22 cellular contexts compared by ENCODE assay signal in genomic region chr1:17434591-17434990, GRCh38. TPM values are rescaled to one million over a fixed set of nuclear protein-coding genes. Genes with fewer than 3 reads are reported as not detected.
DNase-seq lines count a peak whose midpoint lies in the region; ATAC-seq, FAIRE-seq and TF ChIP-seq lines count a peak whose summit lies in the region.
"Had no signal": no experiment of that assay in that cellular context is flagged by ENCODE, and none has a peak within 500 bp of the region (broad histone marks: within the 10 kb centered on the region; RNA-seq: fewer than 3 reads in every experiment).

No MANE protein-coding gene starts in this region.

- no peak overlapping the region for H3K4me3 Mint-ChIP-seq in CD8-positive, alpha-beta T cell
- peak overlapping the region; percentile 89 for H3K4me3 Mint-ChIP-seq in neural crest cell
- H3K4me3 Mint-ChIP-seq: activated CD4-positive, alpha-beta memory T cell treated with anti-CD3 and anti-CD28 coated beads, Interleukin-2, amount 10 ng/mL, durations not matched to agents 7 days and 5 days had no signal

- RAD21 ChIA-PET in GM12878 (lab: Charles Lee; ENCODE audit: unreplicated experiment) = no interaction called here

- H3K27me3 Mint-ChIP-seq in CD8-positive, alpha-beta T cell (ENCODE audit: low read depth) = no peaks in the 10 kb centered on the region
- peaks cover 10% of the 10 kb centered on the region for H3K27me3 Mint-ChIP-seq in neural crest cell (ENCODE audit: low read depth)
- H3K27me3 Mint-ChIP-seq: activated CD4-positive, alpha-beta memory T cell treated with anti-CD3 and anti-CD28 coated beads, Interleukin-2, amount 10 ng/mL, durations not matched to agents 7 days and 5 days had no signal

- H3K79me2 ChIP-seq in GM12878 (ENCODE audit: control insufficient read depth, insufficient read depth, low read length) = peaks cover 83% of the 10 kb centered on the region

- no peak for FAIRE-seq in GM12878 (lab: Jason Lieb, UNC)
- FAIRE-seq: GM18507, islet of Langerhans, TTC549 had no signal

- no peak for TF ChIP-seq CTCF in CD8-positive, alpha-beta T cell (IDR thresholded peaks at IDR 0.05)
- TF ChIP-seq CTCF in GM12878 (IDR thresholded peaks at IDR 0.05 in 2 of 3, conservative IDR thresholded peaks at IDR 0.05 in 1 of 3; ENCODE audit: control insufficient read depth in 2 of 3, extremely low read depth in 1 of 3, insufficient read depth in 1 of 3, low read depth in 3 of 3, low read length in 3 of 3) (no peak), neural crest cell (conservative IDR thresholded peaks at IDR 0.05) (no peak)

- peaks cover 44% of the 10 kb centered on the region for H3K36me3 Mint-ChIP-seq in CD8-positive, alpha-beta T cell
- H3K36me3 Mint-ChIP-seq in neural crest cell (ENCODE audit: low read depth) = peaks cover 13% of the 10 kb centered on the region

- POLR2A ChIA-PET in CD8-positive, alpha-beta T cell (lab: Charles Lee) = no interaction called here
- POLR2A ChIA-PET in GM12878 (lab: Charles Lee) = no interaction called here

- CTCF ChIA-PET in CD8-positive, alpha-beta T cell (lab: Charles Lee) = no interaction called here
- CTCF ChIA-PET in GM12878 (lab: Yijun Ruan, JAX) = no interaction called here

- peaks cover 42% of the 10 kb centered on the region for H3K4me1 ChIP-seq in CD8-positive, alpha-beta T cell (ENCODE audit: insufficient read depth, low read length)
- H3K4me1 ChIP-seq in HUES64 (ENCODE audit: insufficient read depth, low read length) (peaks cover 47% of the 10 kb centered on the region), GM12878 (ENCODE audit: control insufficient read depth, insufficient read depth, low read length) (peaks cover 24% of the 10 kb centered on the region)

- no peak overlapping the region for H2AFZ ChIP-seq in GM12878 (ENCODE audit: control insufficient read depth, low read depth, low read length)

- H3K9ac ChIP-seq in HUES64 (ENCODE audit: low read depth, low read length) (peak overlapping the region; percentile 21; the same call in 1 of the 2 replicates), GM12878 (ENCODE audit: control insufficient read depth, insufficient read depth, low read length) (no peak overlapping the region)

- TF ChIP-seq POLR2A in GM12878 (IDR thresholded peaks at IDR 0.05; ENCODE audit: low read depth, low read length) = no peak

- intact Hi-C loops in CD8-positive, alpha-beta T cell (cut with DNase I, micrococcal nuclease) = loop anchor here (10.0 kb wide), 3 partner anchors 520 to 1820 kb away; partner anchors contain the start of genes DDI2 (in 1 of the 2) and SZRD1 (in 1 of the 2)
- intact Hi-C loops in GM12878 (cut with micrococcal nuclease; ENCODE audit: unreplicated experiment) = no loop called here

- H3K27ac ChIP-seq in CD8-positive, alpha-beta T cell (ENCODE audit: low read depth, low read length) = no peak overlapping the region
- H3K27ac ChIP-seq in HUES64 (ENCODE audit: low read depth, low read length) (peak overlapping the region; percentile 82), GM12878 (ENCODE audit: control insufficient read depth, insufficient read depth) (no peak overlapping the region)
- H3K27ac ChIP-seq: colonic mucosa, gastroesophageal sphincter, right lobe of liver, thoracic aorta had no signal

- no TSS peak for BruUV-seq in GM12878 (replicated peaks; lab: Mats Ljungman, UMichigan)

- H3K36me3 ChIP-seq in CD8-positive, alpha-beta T cell (ENCODE audit: insufficient read depth, low read length) = peaks cover 6% of the 10 kb centered on the region
- H3K36me3 ChIP-seq in HUES64 (ENCODE audit: insufficient read depth, low read length) = peaks cover 63% of the 10 kb centered on the region
- H3K36me3 ChIP-seq in GM12878 (ENCODE audit: control insufficient read depth in 2 of 2, insufficient read depth in 2 of 2, low read length in 1 of 2) = peaks cover 9 to 15% of the 10 kb centered on the region in 2 experiments; a peak in 3 of 4 replicates
- H3K36me3 ChIP-seq: colonic mucosa, right lobe of liver, thoracic aorta had no signal

- no peak for TF ChIP-seq EP300 in GM12878 (IDR thresholded peaks at IDR 0.05; ENCODE audit: borderline replicate concordance in 1 of 2, control insufficient read depth in 1 of 2, low read depth in 2 of 2, low read length in 2 of 2)

- no peak for DNase-seq in CD8-positive, alpha-beta T cell
- DNase-seq in GM12878 (ENCODE audit: low read depth, low spot score) = no peak
- DNase-seq in neural crest cell (ENCODE audit: low read depth, low spot score) = no peak
- no peak for DNase-seq in RKO (ENCODE audit: low spot score)
- no peak for DNase-seq in NCI-H526 treated with DMSO at 0.1 percent for 48 hours (lab: John Stamatoyannopoulos, UW)
- DNase-seq: activated CD4-positive, alpha-beta memory T cell treated with anti-CD3 and anti-CD28 coated beads, Interleukin-2, amount 10 ng/mL, durations not matched to agents 7 days and 5 days; activated effector memory CD4-positive, alpha-beta T cell treated with Interleukin-2 at 50 U/mL for 16 hours; AML-193; colonic mucosa; DMS53; NCI-H2081 treated with DMSO at 0.1 percent for 48 hours; NCI-H774; right lobe of liver had no signal

- 62% methylated on average over 9 of the region's 9 CpGs for WGBS in HUES64
- 50% methylated on average over 9 of the region's 9 CpGs for WGBS in GM12878 (ENCODE audit: insufficient coverage, insufficient replicate concordance, low lambda C conversion rate, missing lambda C conversion rate)

- H4K20me1 ChIP-seq in GM12878 (ENCODE audit: control insufficient read depth, insufficient read depth) = peaks cover 5% of the 10 kb centered on the region; the same call in 1 of the 2 replicates

- H3K4me3 ChIP-seq in CD8-positive, alpha-beta T cell (ENCODE audit: low read depth, low read length) = no peak overlapping the region
- H3K4me3 ChIP-seq in HUES64 (ENCODE audit: low read length) (peak overlapping the region; percentile 18), GM12878 (0 out of 2 replicates have a peak overlapping the region, but pooled peaks have one; percentile 11)
- H3K4me3 ChIP-seq: colonic mucosa, gastroesophageal sphincter, right lobe of liver, thoracic aorta had no signal

- SMC1A ChIA-PET in GM12878 (lab: Charles Lee; ENCODE audit: uncharacterized antibody, unreplicated experiment) = no interaction called here

- peak overlapping the region; percentile 57 for H3K27ac Mint-ChIP-seq in CD8-positive, alpha-beta T cell
- H3K27ac Mint-ChIP-seq in neural crest cell (ENCODE audit: unreplicated experiment) = no peak overlapping the region

- no peak for TF ChIP-seq RAD21 in GM12878 (IDR thresholded peaks at IDR 0.05; ENCODE audit: insufficient read depth, low read depth, low read length)

- no peak for ATAC-seq in CD8-positive, alpha-beta T cell
- ATAC-seq in GM12878 = no peak
- ATAC-seq in GM21526 (IDR thresholded peaks at IDR 0.05; ENCODE audit: low FRiP score, unreplicated experiment) = no peak
- ATAC-seq: gastroesophageal sphincter, Panc1, right lobe of liver, SK-N-SH treated with all-trans-retinoic acid at 6 μM for 48 hours had no signal

- H3K4me2 ChIP-seq in GM12878 (ENCODE audit: control insufficient read depth, insufficient read depth) = peak overlapping the region; percentile 28

- peaks cover 55% of the 10 kb centered on the region for H3K4me1 Mint-ChIP-seq in CD8-positive, alpha-beta T cell (ENCODE audit: low read depth)
- peaks cover 49% of the 10 kb centered on the region for H3K4me1 Mint-ChIP-seq in neural crest cell

- no peaks in the 10 kb centered on the region for H3K9me3 Mint-ChIP-seq in CD8-positive, alpha-beta T cell
- H3K9me3 Mint-ChIP-seq in neural crest cell = no peaks in the 10 kb centered on the region
- H3K9me3 Mint-ChIP-seq: activated CD4-positive, alpha-beta memory T cell treated with anti-CD3 and anti-CD28 coated beads, Interleukin-2, amount 10 ng/mL, durations not matched to agents 7 days and 5 days had no signal

- H3K9me3 ChIP-seq in CD8-positive, alpha-beta T cell (ENCODE audit: low read length) = no peaks in the 10 kb centered on the region
- H3K9me3 ChIP-seq in HUES64 (ENCODE audit: insufficient read depth, low read depth, low read length) = no peaks in the 10 kb centered on the region
- no peaks in the 10 kb centered on the region for H3K9me3 ChIP-seq in GM12878 (replicated peaks; ENCODE audit: control insufficient read depth, insufficient read depth, low read length)
- H3K9me3 ChIP-seq: colonic mucosa, gastroesophageal sphincter, right lobe of liver, thoracic aorta had no signal

- H3K27me3 ChIP-seq in CD8-positive, alpha-beta T cell (ENCODE audit: insufficient read depth, low read length) = no peaks in the 10 kb centered on the region
- H3K27me3 ChIP-seq in HUES64 (ENCODE audit: insufficient read depth, low read length) (no peaks in the 10 kb centered on the region), GM12878 (replicated peaks in 1 of 2; ENCODE audit: control insufficient read depth in 2 of 2, insufficient read depth in 2 of 2, low read length in 1 of 2) (no peaks in the 10 kb centered on the region)
- H3K27me3 ChIP-seq: colonic mucosa, gastroesophageal sphincter, right lobe of liver had no signal

- in situ Hi-C loops in GM12878 (cut with MboI) = no loop called here

RNA-seq across cellular contexts. Expression of gene RCC2, which starts 4.9 kb away (rescaled TPM):
- 10 to 100 TPM; 25.4 to 28.0 TPM for total RNA-seq in CD8-positive, alpha-beta T cell
- 225 TPM for polyA plus RNA-seq in HUES64 (2013, experiment 1 of 2)
- polyA plus RNA-seq in HUES64 (2013, experiment 2 of 2) = 198 TPM
- 45.7 and 57.1 TPM in 2 replicates for total RNA-seq in GM12878 (2013; cell fraction: nucleolus; rRNA removed)
- total RNA-seq in GM12878 (2014; rRNA removed) (62.9 and 77.6 TPM in 2 replicates), GM12878 (2014; rRNA removed; fragmentation: Illumina TruSeq; extraction: Trizol) (85.1 and 93.4 TPM in 2 replicates), GM12878 (2021) (176 TPM in 2 replicates), neural crest cell (224 and 225 TPM in 2 replicates)
- polyA plus RNA-seq in GM12878 (2011; ENCODE audit: low read depth) = 27.0 TPM
- polyA plus RNA-seq in GM12878 (2011; rRNA removed) (34.4 and 60.5 TPM in 2 replicates), GM12878 (2014; fragmentation: Illumina TruSeq; extraction: Trizol) (88.3 and 128 TPM in 2 replicates), GM12878 (2014; fragmentation: Nextera tagmentation; extraction: Ambion mirVana) (100 to 1,000 TPM in 1 of 2 experiments, 10 to 100 TPM in 1; 38.3 to 124 TPM), GM12878 (2014; rRNA removed) (99.6 and 118 TPM in 2 replicates), GM12878 (2016; fragmentation: Nextera tagmentation; extraction: Ambion mirVana) (10 to 100 TPM; 10.7 to 32.2 TPM)
- polyA plus RNA-seq in GM12878 (2011; cell fraction: cytosol; rRNA removed) = 91.5 and 94.4 TPM in 2 replicates
- 108 and 135 TPM in 2 replicates for polyA plus RNA-seq in GM12878 (2011; cell fraction: nucleus; rRNA removed)
- polyA plus RNA-seq in GM12878 (2012) = 56.0 and 64.4 TPM in 2 replicates
- polyA minus RNA-seq in GM12878 (2011; rRNA and poly(A)+ RNA removed) = 65.9 and 81.3 TPM in 2 replicates
- 63.7 and 66.3 TPM in 2 replicates for polyA minus RNA-seq in GM12878 (2011; cell fraction: cytosol; rRNA and poly(A)+ RNA removed)
- polyA minus RNA-seq in GM12878 (2011; cell fraction: nucleus; rRNA and poly(A)+ RNA removed) = 17.0 and 35.5 TPM in 2 replicates
